20 cellular contexts compared by ENCODE assay signal in the genomic region with DNA sequence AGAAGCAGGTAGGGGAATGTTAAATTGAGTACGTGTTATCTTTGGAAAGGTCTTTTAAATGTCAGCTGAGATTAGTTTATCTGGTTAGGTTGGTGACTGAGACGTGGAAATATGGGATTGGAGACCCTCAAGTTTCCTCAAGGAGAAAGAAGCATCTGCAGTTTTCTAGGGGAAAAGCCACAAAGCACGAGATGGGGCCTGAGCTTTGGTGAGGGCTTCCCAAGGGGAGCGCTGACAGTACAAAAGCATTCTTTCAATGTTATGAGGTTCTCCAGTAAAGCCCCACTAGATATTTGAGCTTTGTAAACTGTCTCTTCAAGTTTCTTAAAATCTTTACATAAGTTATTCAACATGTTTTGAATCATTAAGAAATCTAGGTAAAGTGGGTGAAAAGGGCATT. TPM values are rescaled to one million over a fixed set of nuclear protein-coding genes. Genes with fewer than 3 reads are reported as not detected.
DNase-seq lines count a peak whose midpoint lies in the region; ATAC-seq and TF ChIP-seq lines count a peak whose summit lies in the region.
"Had no signal": no experiment of that assay in that cellular context is flagged by ENCODE, and none has a peak within 500 bp of the region (broad histone marks: within the 10 kb centered on the region; RNA-seq: fewer than 3 reads in every experiment).

No MANE protein-coding gene starts in this region.

- H3K9me2 ChIP-seq in GM23338 (ENCODE audit: insufficient read depth), result no peaks in the 10 kb centered on the region

- H4K12ac ChIP-seq in trophoblast cell (ENCODE audit: low read depth, low read length), result no peak overlapping the region

- no peak overlapping the region for H2BK120ac ChIP-seq in mesenchymal stem cell (ENCODE audit: low read depth, low read length)
- no peak overlapping the region for H2BK120ac ChIP-seq in trophoblast cell (ENCODE audit: insufficient read depth, low read length, poor library complexity)

- H3K27ac Mint-ChIP-seq in GM23338, result peak overlapping the region; percentile 70
- peak overlapping the region; percentile 82 for H3K27ac Mint-ChIP-seq in WTC11
- H3K27ac Mint-ChIP-seq: CD4-positive, alpha-beta T cell; HFFc6 had no signal

- H3K4ac ChIP-seq in mesenchymal stem cell (ENCODE audit: low read depth in 1 of 2, low read length in 2 of 2) (no peak overlapping the region), trophoblast cell (ENCODE audit: low read depth, low read length) (no peak overlapping the region)

- no peaks in the 10 kb centered on the region for H3K27me3 ChIP-seq in GM23338 (ENCODE audit: insufficient read depth)
- H3K27me3 ChIP-seq in mesenchymal stem cell (ENCODE audit: control insufficient read depth in 1 of 2, insufficient read depth in 1 of 2, low read length in 2 of 2), result no peaks in the 10 kb centered on the region
- no peaks in the 10 kb centered on the region for H3K27me3 ChIP-seq in trophoblast cell (ENCODE audit: insufficient read depth, low read length)

- CTCF ChIA-PET in WTC11 (lab: Charles Lee), result interaction anchor here (0.8 to 3.6 kb wide), 4 partner anchors 11 to 23 kb away, joined by 3 to 27 read pairs (median 5); a partner anchor contains a TSS

- WGBS in mesenchymal stem cell, result 95% methylated on average over 2 of the region's 4 CpGs
- WGBS in trophoblast cell (ENCODE audit: extremely low coverage, insufficient coverage, insufficient read length), result no CpG with 5 or more reads among the region's 4 CpGs

- no peak overlapping the region for H2BK12ac ChIP-seq in mesenchymal stem cell (ENCODE audit: low read length in 2 of 2)
- H2BK12ac ChIP-seq in trophoblast cell (ENCODE audit: low read length), result no peak overlapping the region

- H4K20me1 ChIP-seq in GM23338 (replicated peaks; ENCODE audit: insufficient read depth), result no peaks in the 10 kb centered on the region

- peak overlapping the region; percentile 85 for H2AK5ac ChIP-seq in mesenchymal stem cell (ENCODE audit: low read length, severe bottlenecking)
- no peak overlapping the region for H2AK5ac ChIP-seq in trophoblast cell (ENCODE audit: low read length)

- H3K27ac ChIP-seq in GM23338 (ENCODE audit: low read depth) (peak overlapping the region; percentile 1; the same call in 1 of the 2 replicates), mesenchymal stem cell (ENCODE audit: low read length, poor library complexity, severe bottlenecking) (no peak overlapping the region), trophoblast cell (ENCODE audit: low read depth, low read length) (no peak overlapping the region)
- H3K27ac ChIP-seq: 22Rv1, A549, C4-2B, KMS-11 had no signal

- H3F3A ChIP-seq in GM23338 (replicated peaks; ENCODE audit: low read depth), result no peaks in the 10 kb centered on the region

- H3K14ac ChIP-seq in mesenchymal stem cell (ENCODE audit: low read length in 2 of 2) (no peak overlapping the region), trophoblast cell (ENCODE audit: low read length) (no peak overlapping the region)

- no peak overlapping the region for H2BK15ac ChIP-seq in mesenchymal stem cell (ENCODE audit: low read depth, poor library complexity, severe bottlenecking)

- H3K4me1 ChIP-seq in GM23338 (ENCODE audit: insufficient read depth) (peaks cover 52% of the 10 kb centered on the region), mesenchymal stem cell (ENCODE audit: control insufficient read depth, insufficient read depth, low read depth, low read length) (no peaks in the 10 kb centered on the region), trophoblast cell (ENCODE audit: control insufficient read depth in 1 of 2, insufficient read depth in 2 of 2, low read length in 2 of 2) (no peaks in the 10 kb centered on the region)

- DNase-seq in GM23338 (ENCODE audit: low spot score) (no peak), WTC11 (ENCODE audit: low spot score) (no peak), mesenchymal stem cell (no peak), trophoblast cell (no peak), NCI-H128 (lab: John Stamatoyannopoulos, UW; ENCODE audit: unreplicated experiment) (no peak), DMS79 treated with DMSO at 0.1 percent for 48 hours (lab: John Stamatoyannopoulos, UW) (no peak)
- DNase-seq: AML-193; CD4-positive, alpha-beta T cell; DMS153; DMS79; HFFc6 had no signal

- H3K9me3 ChIP-seq in mesenchymal stem cell (ENCODE audit: control insufficient read depth, low read length) (no peaks in the 10 kb centered on the region), trophoblast cell (ENCODE audit: insufficient read depth, low read depth, low read length) (no peaks in the 10 kb centered on the region)
- H3K9me3 ChIP-seq: A549 had no signal

- peak; percentile 26; the same call in 2 of the 3 replicates for ATAC-seq in GM23338
- ATAC-seq in WTC11, result no peak
- ATAC-seq in HG03571 (IDR thresholded peaks at IDR 0.05; ENCODE audit: unreplicated experiment), result no peak
- ATAC-seq: A549, GM12878, HCT116 had no signal

- H2AFZ ChIP-seq in GM23338 (no peak overlapping the region), mesenchymal stem cell (ENCODE audit: low read depth, low read length) (no peak overlapping the region), trophoblast cell (ENCODE audit: insufficient read depth, low read length, poor library complexity) (no peak overlapping the region)

- H3K4me3 ChIP-seq in GM23338 (no peak overlapping the region), mesenchymal stem cell (ENCODE audit: insufficient read depth in 1 of 2, low read depth in 1 of 2, low read length in 2 of 2) (no peak overlapping the region), trophoblast cell (ENCODE audit: low read depth, low read length) (no peak overlapping the region)
- H3K4me3 ChIP-seq: A549, GM12878 had no signal

- no peak overlapping the region for H3K4me3 Mint-ChIP-seq in GM23338
- H3K4me3 Mint-ChIP-seq in WTC11, result no peak overlapping the region
- H3K4me3 Mint-ChIP-seq: CD4-positive, alpha-beta T cell; HFFc6 had no signal

- no peaks in the 10 kb centered on the region for H3K79me1 ChIP-seq in mesenchymal stem cell (replicated peaks; ENCODE audit: low read length, poor library complexity, severe bottlenecking)
- H3K79me1 ChIP-seq in trophoblast cell (ENCODE audit: low read length), result no peaks in the 10 kb centered on the region

- H3K18ac ChIP-seq in mesenchymal stem cell (ENCODE audit: low read depth in 1 of 2, low read length in 2 of 2) (no peak overlapping the region), trophoblast cell (ENCODE audit: low read length) (no peak overlapping the region)

- H3K4me1 Mint-ChIP-seq in GM23338, result peaks cover 57% of the 10 kb centered on the region
- H3K4me1 Mint-ChIP-seq in WTC11, result peaks cover 78% of the 10 kb centered on the region

- POLR2A ChIA-PET in WTC11 (lab: Charles Lee), result interaction anchor here (0.6 to 1.3 kb wide), 3 partner anchors 42 to 319 kb away, joined by 3 to 4 read pairs (median 3); no protein-coding TSS in a partner anchor

- no peak overlapping the region for H3K23ac ChIP-seq in mesenchymal stem cell (ENCODE audit: low read length in 2 of 2)
- H3K23ac ChIP-seq in trophoblast cell (ENCODE audit: low read length), result no peak overlapping the region

- TF ChIP-seq CTCF in GM23338 (conservative IDR thresholded peaks at IDR 0.05; ENCODE audit: low read depth in 2 of 2) (no peak), WTC11 (IDR thresholded peaks at IDR 0.05) (no peak)

- no peak overlapping the region for H3K9ac ChIP-seq in mesenchymal stem cell (ENCODE audit: low read length)
- H3K9ac ChIP-seq in trophoblast cell (ENCODE audit: low read length), result no peak overlapping the region
- H3K9ac ChIP-seq: KMS-11 had no signal

- H2BK5ac ChIP-seq in mesenchymal stem cell (ENCODE audit: low read depth, low read length, poor library complexity, severe bottlenecking) (no peak overlapping the region), trophoblast cell (ENCODE audit: low read depth, low read length, poor library complexity) (no peak overlapping the region)

- H3K27me3 Mint-ChIP-seq in GM23338 (ENCODE audit: insufficient read depth, low read depth, poor library complexity), result peaks cover 7% of the 10 kb centered on the region
- H3K27me3 Mint-ChIP-seq in WTC11 (ENCODE audit: low read depth), result no peaks in the 10 kb centered on the region

- H3K36me3 ChIP-seq in GM23338 (ENCODE audit: insufficient read depth) (no peaks in the 10 kb centered on the region), mesenchymal stem cell (ENCODE audit: control insufficient read depth in 1 of 2, insufficient read depth in 2 of 2, low read depth in 1 of 2, low read length in 2 of 2) (no peaks in the 10 kb centered on the region), trophoblast cell (ENCODE audit: control insufficient read depth in 1 of 2, insufficient read depth in 2 of 2, low read length in 2 of 2) (no peaks in the 10 kb centered on the region)

- no peak overlapping the region for H4K91ac ChIP-seq in mesenchymal stem cell (ENCODE audit: low read length)
- peak overlapping the region; percentile 6 for H4K91ac ChIP-seq in trophoblast cell (ENCODE audit: low read depth, low read length)

- H3K9me3 Mint-ChIP-seq in GM23338 (no peaks in the 10 kb centered on the region), WTC11 (no peaks in the 10 kb centered on the region)
- H3K9me3 Mint-ChIP-seq: CD4-positive, alpha-beta T cell had no signal

- no peaks in the 10 kb centered on the region for H3K79me2 ChIP-seq in GM23338 (replicated peaks; ENCODE audit: insufficient read depth)
- no peaks in the 10 kb centered on the region for H3K79me2 ChIP-seq in trophoblast cell (ENCODE audit: control insufficient read depth, insufficient read depth, low read length, poor library complexity)

- H3K36me3 Mint-ChIP-seq in GM23338 (ENCODE audit: low read depth) (no peaks in the 10 kb centered on the region; the same call in 2 of the 3 replicates), WTC11 (no peaks in the 10 kb centered on the region)

- H3K4me2 ChIP-seq in GM23338 (peak overlapping the region; percentile 3), mesenchymal stem cell (ENCODE audit: low read length, poor library complexity, severe bottlenecking) (no peak overlapping the region), trophoblast cell (ENCODE audit: low read length) (no peak overlapping the region)
- H3K4me2 ChIP-seq: A549, KMS-11 had no signal

- no peak overlapping the region for H4K8ac ChIP-seq in mesenchymal stem cell (ENCODE audit: low read length)
- H4K8ac ChIP-seq in trophoblast cell (ENCODE audit: low read depth, low read length), result no peak overlapping the region

TF ChIP-seq in GM23338, 12 proteins besides CTCF, POLR2A, EP300 and RAD21 (continues in another document):
- 0 out of 2 replicates have a peak, but pooled peaks have one; percentile 16 for TF ChIP-seq ZNF114 (CRISPR knock-in tag; IDR thresholded peaks at IDR 0.05)

TF ChIP-seq in WTC11, 78 proteins besides CTCF, POLR2A, EP300 and RAD21:
- TF ChIP-seq, protein P1, sequence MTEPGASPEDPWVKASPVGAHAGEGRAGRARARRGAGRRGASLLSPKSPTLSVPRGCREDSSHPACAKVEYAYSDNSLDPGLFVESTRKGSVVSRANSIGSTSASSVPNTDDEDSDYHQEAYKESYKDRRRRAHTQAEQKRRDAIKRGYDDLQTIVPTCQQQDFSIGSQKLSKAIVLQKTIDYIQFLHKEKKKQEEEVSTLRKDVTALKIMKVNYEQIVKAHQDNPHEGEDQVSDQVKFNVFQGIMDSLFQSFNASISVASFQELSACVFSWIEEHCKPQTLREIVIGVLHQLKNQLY (CRISPR knock-in tag; IDR thresholded peaks at IDR 0.05), result no peak

RNA-seq across cellular contexts. Expression of a gene that starts 19.6 kb away (rescaled TPM):
- total RNA-seq in GM23338 (2014; rRNA removed; shearing (Covaris generic)), result 3.5 and 3.8 TPM in 2 replicates
- 2.8 and 2.9 TPM in 2 replicates for polyA plus RNA-seq in GM23338 (2016; fragmentation: Nextera tagmentation; extraction: Ambion mirVana)
- 8.1 to 8.7 TPM (median 8.6 TPM) in 3 replicates for total RNA-seq in WTC11 (2021)
- polyA plus RNA-seq in mesenchymal stem cell (2013, experiment 1 of 2), result 0.03 TPM
- 0.07 TPM for polyA plus RNA-seq in mesenchymal stem cell (2013, experiment 2 of 2)
- polyA plus RNA-seq in trophoblast cell (2013), result 0.10 and 0.11 TPM in 2 replicates
- total RNA-seq: CD4-positive, alpha-beta T cell; G401; GM12878; HFFc6 had no signal
- polyA plus RNA-seq: A549, BJ had no signal
